Comparison of ENCODE assay signal across 8 cellular contexts in the genomic region with DNA sequence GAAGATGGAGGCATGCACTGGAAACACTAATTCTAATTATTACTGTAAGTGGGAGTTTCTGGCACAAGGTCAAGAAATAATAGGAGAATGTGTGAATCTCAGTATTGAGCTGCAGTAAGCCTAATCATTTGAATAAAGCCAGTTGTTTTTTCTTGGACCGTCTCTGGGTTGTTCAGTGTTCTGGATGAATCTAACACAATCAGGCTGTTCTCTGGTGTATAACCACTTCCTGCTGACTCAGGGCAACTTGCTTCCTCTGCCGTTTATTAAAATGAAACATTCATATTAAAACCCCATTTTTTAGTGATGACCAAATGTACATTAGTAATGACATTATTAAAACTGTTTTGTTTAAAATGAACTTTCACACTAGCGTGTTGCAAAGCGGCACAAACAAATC.
DNase-seq lines count a peak whose midpoint lies in the region; ATAC-seq, FAIRE-seq and TF ChIP-seq lines count a peak whose summit lies in the region.

No MANE protein-coding gene starts in this region.

- FAIRE-seq in GM19239 (lab: Jason Lieb, UNC): peak; percentile 55

- no peaks in the 10 kb centered on the region for H3K79me2 ChIP-seq in Loucy (ENCODE audit: insufficient read depth, low read length)
- H3K79me2 ChIP-seq in GM23338 (replicated peaks; ENCODE audit: insufficient read depth): no peaks in the 10 kb centered on the region

- DNase-seq in AG08395 (ENCODE audit: low spot score) (peak; percentile 55), GM19239 (ENCODE audit: insufficient read length, low spot score) (no peak), choroid plexus epithelial cell (ENCODE audit: low read depth) (peak; percentile 88), retinal pigment epithelial cell (ENCODE audit: low read depth) (peak; percentile 81), NCI-H1092 (lab: John Stamatoyannopoulos, UW) (no peak), GM23338 (ENCODE audit: low spot score) (no peak), DMS153 (lab: John Stamatoyannopoulos, UW) (no peak)

- no peaks in the 10 kb centered on the region for H3K27me3 ChIP-seq in Loucy (ENCODE audit: insufficient read depth, low read length, poor library complexity, severe bottlenecking)
- H3K27me3 ChIP-seq in GM23338 (ENCODE audit: insufficient read depth): no peaks in the 10 kb centered on the region

- no peak for ATAC-seq in GM23338

- H3K4me3 ChIP-seq in Loucy (ENCODE audit: low read length, poor library complexity, severe bottlenecking): peak overlapping the region; percentile 62
- H3K4me3 ChIP-seq in choroid plexus epithelial cell (ENCODE audit: low read depth, low read length): no peak overlapping the region
- H3K4me3 ChIP-seq in retinal pigment epithelial cell (ENCODE audit: low read length): no peak overlapping the region
- no peak overlapping the region for H3K4me3 ChIP-seq in GM23338

- no peaks in the 10 kb centered on the region for H3K36me3 Mint-ChIP-seq in GM23338 (ENCODE audit: low read depth)

- peaks cover 6% of the 10 kb centered on the region for H3F3A ChIP-seq in Loucy (ENCODE audit: low read depth)
- no peaks in the 10 kb centered on the region for H3F3A ChIP-seq in GM23338 (replicated peaks; ENCODE audit: low read depth)

- H4K20me1 ChIP-seq in Loucy (ENCODE audit: insufficient read depth, low read length, poor library complexity, severe bottlenecking): no peaks in the 10 kb centered on the region
- H4K20me1 ChIP-seq in GM23338 (replicated peaks; ENCODE audit: insufficient read depth): no peaks in the 10 kb centered on the region

- H3K9me3 Mint-ChIP-seq in GM23338: no peaks in the 10 kb centered on the region

- peak overlapping the region; percentile 73 for H3K9ac ChIP-seq in Loucy (ENCODE audit: low read depth, low read length, poor library complexity, severe bottlenecking)

- no peak overlapping the region for H3K4me3 Mint-ChIP-seq in GM23338

- H3K27ac ChIP-seq in GM23338 (ENCODE audit: low read depth): no peak overlapping the region

- H3K27me3 Mint-ChIP-seq in GM23338 (ENCODE audit: insufficient read depth, low read depth, poor library complexity): no peaks in the 10 kb centered on the region

- no peak overlapping the region for H3K27ac Mint-ChIP-seq in GM23338

- H3K9me2 ChIP-seq in Loucy (replicated peaks; ENCODE audit: low read depth, low read length): no peaks in the 10 kb centered on the region
- no peaks in the 10 kb centered on the region for H3K9me2 ChIP-seq in GM23338 (ENCODE audit: insufficient read depth)

- H3K9me3 ChIP-seq in Loucy (ENCODE audit: insufficient read depth, low read depth, low read length): no peaks in the 10 kb centered on the region

- H3K36me3 ChIP-seq in Loucy (ENCODE audit: insufficient read depth, low read length): no peaks in the 10 kb centered on the region
- no peaks in the 10 kb centered on the region for H3K36me3 ChIP-seq in GM23338 (ENCODE audit: insufficient read depth)

- H2AFZ ChIP-seq in Loucy (ENCODE audit: low read length) (peak overlapping the region; percentile 62; the same call in 1 of the 2 replicates), GM23338 (no peak overlapping the region)

- H3K4me2 ChIP-seq in Loucy (ENCODE audit: low read depth, low read length, poor library complexity, severe bottlenecking) (peak overlapping the region; percentile 83), GM23338 (no peak overlapping the region)

- H3K4me1 Mint-ChIP-seq in GM23338: peaks cover 4% of the 10 kb centered on the region; the same call in 1 of the 3 replicates

- no peak for TF ChIP-seq CTCF in Loucy (conservative IDR thresholded peaks at IDR 0.05; ENCODE audit: low read length)
- no peak for TF ChIP-seq CTCF in choroid plexus epithelial cell (conservative IDR thresholded peaks at IDR 0.05; ENCODE audit: low read depth, low read length)
- TF ChIP-seq CTCF in retinal pigment epithelial cell (conservative IDR thresholded peaks at IDR 0.05; ENCODE audit: low read depth, low read length): no peak
- TF ChIP-seq CTCF in GM23338 (conservative IDR thresholded peaks at IDR 0.05; ENCODE audit: low read depth in 2 of 2): no peak

- H3K4me1 ChIP-seq in Loucy (ENCODE audit: insufficient read depth, low read length, poor library complexity, severe bottlenecking) (peaks cover 70% of the 10 kb centered on the region), GM23338 (ENCODE audit: insufficient read depth) (no peaks in the 10 kb centered on the region)

TF ChIP-seq in GM23338, 12 proteins besides CTCF, POLR2A, EP300 and RAD21 (continues in another document):
- TF ChIP-seq CREB1 (CRISPR knock-in tag; IDR thresholded peaks at IDR 0.05; ENCODE audit: low read depth) (no peak), EZH2phosphoT487 (IDR thresholded peaks at IDR 0.05; ENCODE audit: unreplicated experiment) (no peak), ETS1 (IDR thresholded peaks at IDR 0.05) (no peak), STAT1 (IDR thresholded peaks at IDR 0.05; ENCODE audit: unreplicated experiment) (no peak)
- TF ChIP-seq, protein P1, sequence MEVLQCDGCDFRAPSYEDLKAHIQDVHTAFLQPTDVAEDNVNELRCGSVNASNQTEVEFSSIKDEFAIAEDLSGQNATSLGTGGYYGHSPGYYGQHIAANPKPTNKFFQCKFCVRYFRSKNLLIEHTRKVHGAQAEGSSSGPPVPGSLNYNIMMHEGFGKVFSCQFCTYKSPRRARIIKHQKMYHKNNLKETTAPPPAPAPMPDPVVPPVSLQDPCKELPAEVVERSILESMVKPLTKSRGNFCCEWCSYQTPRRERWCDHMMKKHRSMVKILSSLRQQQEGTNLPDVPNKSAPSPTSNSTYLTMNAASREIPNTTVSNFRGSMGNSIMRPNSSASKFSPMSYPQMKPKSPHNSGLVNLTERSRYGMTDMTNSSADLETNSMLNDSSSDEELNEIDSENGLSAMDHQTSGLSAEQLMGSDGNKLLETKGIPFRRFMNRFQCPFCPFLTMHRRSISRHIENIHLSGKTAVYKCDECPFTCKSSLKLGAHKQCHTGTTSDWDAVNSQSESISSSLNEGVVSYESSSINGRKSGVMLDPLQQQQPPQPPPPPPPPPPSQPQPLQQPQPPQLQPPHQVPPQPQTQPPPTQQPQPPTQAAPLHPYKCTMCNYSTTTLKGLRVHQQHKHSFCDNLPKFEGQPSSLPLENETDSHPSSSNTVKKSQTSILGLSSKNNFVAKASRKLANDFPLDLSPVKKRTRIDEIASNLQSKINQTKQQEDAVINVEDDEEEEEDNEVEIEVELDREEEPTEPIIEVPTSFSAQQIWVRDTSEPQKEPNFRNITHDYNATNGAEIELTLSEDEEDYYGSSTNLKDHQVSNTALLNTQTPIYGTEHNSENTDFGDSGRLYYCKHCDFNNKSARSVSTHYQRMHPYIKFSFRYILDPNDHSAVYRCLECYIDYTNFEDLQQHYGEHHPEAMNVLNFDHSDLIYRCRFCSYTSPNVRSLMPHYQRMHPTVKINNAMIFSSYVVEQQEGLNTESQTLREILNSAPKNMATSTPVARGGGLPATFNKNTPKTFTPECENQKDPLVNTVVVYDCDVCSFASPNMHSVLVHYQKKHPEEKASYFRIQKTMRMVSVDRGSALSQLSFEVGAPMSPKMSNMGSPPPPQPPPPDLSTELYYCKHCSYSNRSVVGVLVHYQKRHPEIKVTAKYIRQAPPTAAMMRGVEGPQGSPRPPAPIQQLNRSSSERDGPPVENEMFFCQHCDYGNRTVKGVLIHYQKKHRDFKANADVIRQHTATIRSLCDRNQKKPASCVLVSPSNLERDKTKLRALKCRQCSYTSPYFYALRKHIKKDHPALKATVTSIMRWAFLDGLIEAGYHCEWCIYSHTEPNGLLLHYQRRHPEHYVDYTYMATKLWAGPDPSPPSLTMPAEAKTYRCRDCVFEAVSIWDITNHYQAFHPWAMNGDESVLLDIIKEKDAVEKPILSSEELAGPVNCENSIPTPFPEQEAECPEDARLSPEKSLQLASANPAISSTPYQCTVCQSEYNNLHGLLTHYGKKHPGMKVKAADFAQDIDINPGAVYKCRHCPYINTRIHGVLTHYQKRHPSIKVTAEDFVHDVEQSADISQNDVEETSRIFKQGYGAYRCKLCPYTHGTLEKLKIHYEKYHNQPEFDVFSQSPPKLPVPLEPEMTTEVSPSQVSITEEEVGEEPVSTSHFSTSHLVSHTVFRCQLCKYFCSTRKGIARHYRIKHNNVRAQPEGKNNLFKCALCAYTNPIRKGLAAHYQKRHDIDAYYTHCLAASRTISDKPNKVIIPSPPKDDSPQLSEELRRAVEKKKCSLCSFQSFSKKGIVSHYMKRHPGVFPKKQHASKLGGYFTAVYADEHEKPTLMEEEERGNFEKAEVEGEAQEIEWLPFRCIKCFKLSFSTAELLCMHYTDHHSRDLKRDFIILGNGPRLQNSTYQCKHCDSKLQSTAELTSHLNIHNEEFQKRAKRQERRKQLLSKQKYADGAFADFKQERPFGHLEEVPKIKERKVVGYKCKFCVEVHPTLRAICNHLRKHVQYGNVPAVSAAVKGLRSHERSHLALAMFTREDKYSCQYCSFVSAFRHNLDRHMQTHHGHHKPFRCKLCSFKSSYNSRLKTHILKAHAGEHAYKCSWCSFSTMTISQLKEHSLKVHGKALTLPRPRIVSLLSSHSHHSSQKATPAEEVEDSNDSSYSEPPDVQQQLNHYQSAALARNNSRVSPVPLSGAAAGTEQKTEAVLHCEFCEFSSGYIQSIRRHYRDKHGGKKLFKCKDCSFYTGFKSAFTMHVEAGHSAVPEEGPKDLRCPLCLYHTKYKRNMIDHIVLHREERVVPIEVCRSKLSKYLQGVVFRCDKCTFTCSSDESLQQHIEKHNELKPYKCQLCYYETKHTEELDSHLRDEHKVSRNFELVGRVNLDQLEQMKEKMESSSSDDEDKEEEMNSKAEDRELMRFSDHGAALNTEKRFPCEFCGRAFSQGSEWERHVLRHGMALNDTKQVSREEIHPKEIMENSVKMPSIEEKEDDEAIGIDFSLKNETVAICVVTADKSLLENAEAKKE (CRISPR knock-in tag; IDR thresholded peaks at IDR 0.05): no peak

Comparison
In these comparisons a context has a peak if more than half of its experiments do, and no peak if none do; other contexts are left out.
1. DNase-seq: peak in AG08395 (single experiment), choroid plexus epithelial cell (single experiment) and retinal pigment epithelial cell (single experiment); none in GM19239 (single experiment), NCI-H1092 (single experiment), GM23338 (single experiment) and DMS153 (single experiment).